ENCODE assay signal across 14 cellular contexts in the genomic region with DNA sequence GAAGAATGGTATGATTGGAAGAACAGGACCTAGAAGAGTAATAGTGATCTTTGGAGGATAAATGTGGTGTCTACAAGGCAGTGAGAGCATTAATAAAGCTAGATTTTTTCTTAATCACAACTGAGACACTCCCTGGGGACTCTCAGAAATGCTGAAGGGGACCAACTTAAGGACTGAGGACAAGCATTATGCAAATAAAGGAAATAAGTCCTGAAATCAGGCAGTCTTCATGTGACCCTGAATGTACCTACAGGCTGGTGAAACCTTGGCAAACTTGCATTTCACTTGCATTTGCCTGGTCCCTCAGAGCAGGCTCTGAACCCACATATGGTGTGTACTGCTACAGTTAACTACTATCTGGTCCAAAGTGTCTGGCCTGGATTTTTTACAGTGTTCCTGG.
"Had no signal": no experiment of that assay in that cellular context is flagged by ENCODE, and none has a peak within 500 bp of the region (broad histone marks: within the 10 kb centered on the region; RNA-seq: fewer than 3 reads in every experiment).

No MANE protein-coding gene starts in this region.

- H3K27me3 ChIP-seq: body of pancreas, thyroid gland had no signal

- DNase-seq: activated CD4-positive, alpha-beta T cell treated with anti-CD3 and anti-CD28 coated beads, Interleukin-2, amount 50 U/mL, for 4 hours; activated naive CD8-positive, alpha-beta T cell treated with anti-CD3 and anti-CD28 coated beads for 36 hours; amniotic stem cell; body of pancreas; dermis blood vessel endothelial cell; effector memory CD4-positive, alpha-beta T cell; hypothalamus; lower lobe of right lung; stimulated activated CD4-positive, alpha-beta T cell treated with anti-CD3 and anti-CD28 coated beads, Interleukin-4, amount 100 ng/mL, for 24 hours; thyroid gland; WERI-Rb-1 had no signal

- H3K4me3 ChIP-seq: body of pancreas, lower lobe of right lung, smooth muscle cell, thyroid gland had no signal

- ATAC-seq: body of pancreas, lower lobe of right lung, sciatic nerve had no signal

- H3K9me3 ChIP-seq: body of pancreas, lower lobe of right lung, thyroid gland had no signal

- H3K4me1 ChIP-seq: body of pancreas, lower lobe of right lung, parathyroid adenoma, thyroid gland had no signal

- H3K27ac ChIP-seq: body of pancreas, lower lobe of right lung, parathyroid adenoma, thyroid gland, WERI-Rb-1 had no signal

- H3K36me3 ChIP-seq: lower lobe of right lung, thyroid gland, WERI-Rb-1 had no signal
